Comparison of ENCODE assay signal across 6 cellular contexts in the genomic region with DNA sequence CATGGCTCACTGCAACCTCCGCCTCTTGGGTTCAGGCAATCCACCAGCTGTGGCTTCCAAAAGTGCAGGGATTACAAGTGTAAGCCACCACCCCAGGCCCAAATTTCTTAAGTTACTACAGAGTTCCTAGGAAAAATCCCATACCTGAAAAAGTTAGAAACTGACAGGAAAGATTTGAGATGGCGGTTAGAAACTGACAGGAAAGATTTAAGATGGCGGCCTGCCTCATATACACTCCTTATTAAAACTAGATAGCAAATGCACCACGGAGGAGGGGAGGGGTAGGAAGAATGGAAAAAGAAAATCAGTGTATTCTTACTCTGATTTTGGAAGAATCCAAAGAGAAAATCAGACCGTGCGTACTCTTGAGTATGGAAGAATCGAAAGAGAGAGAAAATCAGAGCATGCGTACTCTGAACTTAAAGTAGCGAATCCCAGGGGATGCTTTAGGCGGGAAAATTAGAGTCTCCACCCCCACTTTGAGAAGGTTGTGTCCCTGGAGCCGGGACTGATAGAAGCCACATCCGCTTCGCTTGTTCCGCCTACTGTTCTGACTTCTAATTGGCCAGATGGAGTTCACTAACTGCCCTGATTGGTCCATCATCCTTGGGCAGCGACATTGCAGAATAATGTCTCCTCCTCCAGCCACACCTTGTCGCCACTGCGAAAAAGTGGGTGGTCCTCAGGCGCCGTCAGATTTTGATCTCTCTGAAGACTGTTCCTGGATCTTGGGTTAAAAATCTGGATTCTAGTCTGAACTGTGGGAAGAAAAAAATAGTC. TPM values are rescaled to one million over a fixed set of nuclear protein-coding genes. Genes with fewer than 3 reads are reported as not detected.
"Had no signal": no experiment of that assay in that cellular context is flagged by ENCODE, and none has a peak within 500 bp of the region (broad histone marks: within the 10 kb centered on the region; RNA-seq: fewer than 3 reads in every experiment).

A gene with protein sequence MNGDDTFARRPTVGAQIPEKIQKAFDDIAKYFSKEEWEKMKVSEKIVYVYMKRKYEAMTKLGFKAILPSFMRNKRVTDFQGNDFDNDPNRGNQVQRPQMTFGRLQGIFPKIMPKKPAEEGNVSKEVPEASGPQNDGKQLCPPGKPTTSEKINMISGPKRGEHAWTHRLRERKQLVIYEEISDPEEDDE (minus strand): TSS at position 389 of the 780 bp plus-strand sequence. CDS start 1,454 bp downstream, outside the sequence.

RNA-seq across cellular contexts. Expression of the gene that starts here (rescaled TPM):
- total RNA-seq: GM23338, H1, H9, HepG2, HT-29 had no signal
- polyA plus RNA-seq: GM23338, H1, HepG2, IgD-negative memory B cell had no signal
